11 cellular contexts compared by ENCODE assay signal in the genomic region with DNA sequence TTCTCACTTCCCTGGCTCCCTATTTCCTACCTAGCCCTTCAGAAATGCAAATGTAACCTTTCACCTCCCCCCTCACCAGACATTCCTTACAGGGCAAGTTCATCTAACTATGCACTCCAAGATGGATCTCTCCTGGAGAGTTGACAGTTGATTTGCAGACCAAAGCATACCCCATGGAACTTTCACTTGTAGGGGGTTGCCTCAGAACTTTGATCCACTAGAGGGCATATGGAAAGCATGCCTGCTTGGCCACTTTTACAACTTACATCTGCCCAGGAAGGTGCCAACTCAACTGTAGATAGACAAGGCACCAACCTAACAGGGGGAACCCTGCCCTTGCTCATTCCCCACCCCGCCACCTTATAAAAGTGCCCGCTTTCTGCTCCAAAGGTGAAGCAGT.
DNase-seq lines count a peak whose midpoint lies in the region; ATAC-seq, FAIRE-seq and TF ChIP-seq lines count a peak whose summit lies in the region.
"Had no signal": no experiment of that assay in that cellular context is flagged by ENCODE, and none has a peak within 500 bp of the region (broad histone marks: within the 10 kb centered on the region; RNA-seq: fewer than 3 reads in every experiment).

No MANE protein-coding gene starts in this region.

- H3K4me3 ChIP-seq in A549 (no peak overlapping the region), HFF-Myc (replicated peaks; ENCODE audit: low read depth, low read length) (no peak overlapping the region)
- H3K4me3 ChIP-seq: psoas muscle had no signal

- DNase-seq in A549 (ENCODE audit: low read depth in 1 of 2, low spot score in 1 of 2): peak; percentile 16 to 53
- no peak for DNase-seq in HFF-Myc (ENCODE audit: extremely low read depth, low read depth)
- peak; percentile 10 for DNase-seq in SW480 (ENCODE audit: low spot score)
- DNase-seq in foreskin keratinocyte: peak in 1 of 2 donors; percentile 16
- no peak for DNase-seq in SKM-1 (lab: John Stamatoyannopoulos, UW; ENCODE audit: unreplicated experiment)
- no peak for DNase-seq in DMS79 (lab: John Stamatoyannopoulos, UW)
- DNase-seq: NCI-H2107; psoas muscle; stimulated activated CD8-positive, alpha-beta memory T cell treated with anti-CD3 and anti-CD28 coated beads, Interleukin-4, amount 100 ng/mL, for 48 hours had no signal

- ATAC-seq in A549: peak; percentile 66 to 80; a peak in 4 of 6 replicates
- no peak for ATAC-seq in foreskin keratinocyte
- no peak for ATAC-seq in HG02571 (IDR thresholded peaks at IDR 0.05; ENCODE audit: unreplicated experiment)
- ATAC-seq in GM18505 (IDR thresholded peaks at IDR 0.05; ENCODE audit: unreplicated experiment): no peak
- ATAC-seq: psoas muscle had no signal

- 0 out of 3 replicates have a peak, but pooled peaks cover 3% of the 10 kb centered on the region for H3K4me1 ChIP-seq in A549
- H3K4me1 ChIP-seq in foreskin keratinocyte: no peaks in the 10 kb centered on the region
- H3K4me1 ChIP-seq: psoas muscle had no signal

- H3K9me3 ChIP-seq in A549: no peaks in the 10 kb centered on the region
- H3K9me3 ChIP-seq: psoas muscle had no signal

- peak; percentile 60 to 72 for TF ChIP-seq RAD21 in A549 (conservative IDR thresholded peaks at IDR 0.05 in 1 of 2, IDR thresholded peaks at IDR 0.05 in 1 of 2)

- no peak for FAIRE-seq in A549 (lab: Jason Lieb, UNC)

- TF ChIP-seq POLR2A in A549 (IDR thresholded peaks at IDR 0.05; ENCODE audit: low read length): no peak
- TF ChIP-seq POLR2A in GM18505 (IDR thresholded peaks at IDR 0.05; ENCODE audit: borderline replicate concordance, extremely low read depth, insufficient read depth, insufficient read length): no peak

- CTCF ChIA-PET in A549 (lab: Yijun Ruan, JAX): interaction anchor here (0.8 to 1.3 kb wide), 3 partner anchors 14 to 97 kb away, joined by 3 to 6 read pairs (median 3); no protein-coding TSS in a partner anchor

- peak overlapping the region in 1 of 2 experiments; percentile 32; a peak in 3 of 6 replicates for H3K27ac ChIP-seq in A549
- H3K27ac ChIP-seq in foreskin keratinocyte: no peak overlapping the region
- H3K27ac ChIP-seq: psoas muscle had no signal

- H3K27me3 ChIP-seq in foreskin keratinocyte: peaks cover 11% of the 10 kb centered on the region

- POLR2A ChIA-PET in A549 (lab: Yijun Ruan, JAX): no interaction called here

- TF ChIP-seq CTCF in A549 (IDR thresholded peaks at IDR 0.05) (peak; percentile 44), HFF-Myc (IDR thresholded peaks at IDR 0.05; ENCODE audit: low read depth, low read length, missing control alignments) (peak; percentile 48), foreskin keratinocyte (conservative IDR thresholded peaks at IDR 0.05) (peak; percentile 59)

- 92% methylated on average over 2 of the region's 2 CpGs for WGBS in A549 (ENCODE audit: missing lambda C conversion rate)

- TF ChIP-seq EP300 in A549 (IDR thresholded peaks at IDR 0.05): no peak

- H3K4me2 ChIP-seq in A549: no peak overlapping the region

TF ChIP-seq in A549, 52 proteins besides CTCF, POLR2A, EP300 and RAD21:
- TF ChIP-seq SMC3 (IDR thresholded peaks at IDR 0.05): peak; percentile 71
- TF ChIP-seq JUN (IDR thresholded peaks at IDR 0.05): no peak

Comparison
In these comparisons a context has a peak if more than half of its experiments do, and no peak if none do; other contexts are left out.
1. ATAC-seq: peak in A549 (2 of 2); none in foreskin keratinocyte (single experiment), HG02571 (single experiment) and GM18505 (single experiment).
2. DNase-seq: peak in A549 (2 of 2) and SW480 (single experiment); none in HFF-Myc (single experiment), SKM-1 (single experiment) and DMS79 (single experiment).
3. Peak in every context shown above with its lines, with median percentiles within 50 percentile points of each other: CTCF ChIP-seq.